In genomic region chr17:4083173-4083572, GRCh38 we compare ENCODE assay signal across 21 cellular contexts.
"Had no signal": no experiment of that assay in that cellular context is flagged by ENCODE, and none has a peak within 500 bp of the region (broad histone marks: within the 10 kb centered on the region; RNA-seq: fewer than 3 reads in every experiment).

No MANE protein-coding gene starts in this region.

- H3K9me3 Mint-ChIP-seq: activated CD4-positive, alpha-beta T cell treated with anti-CD3 and anti-CD28 coated beads, Interleukin-2, amount 10 ng/mL, durations not matched to agents 7 days and 5 days; activated CD8-positive, alpha-beta T cell treated with anti-CD3 and anti-CD28 coated beads for 36 hours; activated naive CD4-positive, alpha-beta T cell treated with anti-CD3 and anti-CD28 coated beads, Interleukin-2, amount 50 U/mL, for 24 hours; activated T-helper 1 cell treated with anti-CD3 and anti-CD28 coated beads, Interleukin-12 subunit alpha, Interleukin-12 subunit beta, Interleukin-2, Interleukin-4 antibody, amounts not matched to agents 30 ng/mL and 10 ng/mL and 1 ng/mL, durations not matched to agents 14 hours and 24 hours and 36 hours; natural killer cell; stimulated activated naive CD8-positive, alpha-beta T cell treated with anti-CD3 and anti-CD28 coated beads, Interleukin-15, amount 100 ng/mL, for 72 hours had no signal

- DNase-seq: activated CD4-positive, alpha-beta T cell treated with anti-CD3 and anti-CD28 coated beads, Interleukin-2, amount 10 ng/mL, durations not matched to agents 7 days and 5 days; activated CD4-positive, CD25-positive, alpha-beta regulatory T cell treated with anti-CD3 and anti-CD28 coated beads, Interleukin-2, amount 50 U/mL, for 72 hours; activated CD8-positive, alpha-beta memory T cell treated with anti-CD3 and anti-CD28 coated beads, Interleukin-2, amount 10 ng/mL, durations not matched to agents 7 days and 5 days; activated CD8-positive, alpha-beta T cell treated with anti-CD3 and anti-CD28 coated beads for 36 hours; activated gamma-delta T cell treated with Interleukin-2 at 50 U/mL for 16 hours; activated T-cell treated with anti-CD3 and anti-CD28 coated beads for 4 hours; anterior cingulate cortex; cortex of kidney; erythroblast; foreskin fibroblast; natural killer cell; stimulated activated CD4-positive, alpha-beta T cell treated with anti-CD3 and anti-CD28 coated beads, Interleukin-12 subunit alpha, Interleukin-12 subunit beta, amount 100 ng/mL, for 4 hours; stimulated activated CD4-positive, alpha-beta T cell treated with anti-CD3 and anti-CD28 coated beads, Interleukin-4, amount 100 ng/mL, for 4 hours; stimulated activated naive CD8-positive, alpha-beta T cell treated with anti-CD3 and anti-CD28 coated beads, Interleukin-15, amount 100 ng/mL, for 72 hours; WERI-Rb-1 had no signal

- H3K27me3 Mint-ChIP-seq: activated CD4-positive, alpha-beta T cell treated with anti-CD3 and anti-CD28 coated beads, Interleukin-2, amount 10 ng/mL, durations not matched to agents 7 days and 5 days; activated CD8-positive, alpha-beta memory T cell treated with anti-CD3 and anti-CD28 coated beads, Interleukin-2, amount 10 ng/mL, durations not matched to agents 7 days and 5 days; activated CD8-positive, alpha-beta T cell treated with anti-CD3 and anti-CD28 coated beads for 36 hours; activated naive CD4-positive, alpha-beta T cell treated with anti-CD3 and anti-CD28 coated beads, Interleukin-2, amount 50 U/mL, for 24 hours; progenitor cell of endocrine pancreas; stimulated activated naive CD8-positive, alpha-beta T cell treated with anti-CD3 and anti-CD28 coated beads, Interleukin-15, amount 100 ng/mL, for 72 hours had no signal

- H3K4me1 Mint-ChIP-seq: activated naive CD4-positive, alpha-beta T cell treated with anti-CD3 and anti-CD28 coated beads, Interleukin-2, amount 50 U/mL, for 24 hours had no signal

- H3K4me3 Mint-ChIP-seq: activated CD4-positive, alpha-beta T cell treated with anti-CD3 and anti-CD28 coated beads, Interleukin-2, amount 10 ng/mL, durations not matched to agents 7 days and 5 days; activated CD8-positive, alpha-beta memory T cell treated with anti-CD3 and anti-CD28 coated beads, Interleukin-2, amount 10 ng/mL, durations not matched to agents 7 days and 5 days; activated CD8-positive, alpha-beta T cell treated with anti-CD3 and anti-CD28 coated beads for 36 hours; activated naive CD4-positive, alpha-beta T cell treated with anti-CD3 and anti-CD28 coated beads, Interleukin-2, amount 50 U/mL, for 24 hours; activated T-helper 1 cell treated with anti-CD3 and anti-CD28 coated beads, Interleukin-12 subunit alpha, Interleukin-12 subunit beta, Interleukin-2, Interleukin-4 antibody, amounts not matched to agents 30 ng/mL and 10 ng/mL and 1 ng/mL, durations not matched to agents 14 hours and 24 hours and 36 hours; natural killer cell; stimulated activated naive CD8-positive, alpha-beta T cell treated with anti-CD3 and anti-CD28 coated beads, Interleukin-15, amount 100 ng/mL, for 72 hours had no signal

- H3K27ac ChIP-seq: body of pancreas, cardiac muscle cell, tibial nerve, WERI-Rb-1 had no signal

- H3K27ac Mint-ChIP-seq: activated CD8-positive, alpha-beta memory T cell treated with anti-CD3 and anti-CD28 coated beads, Interleukin-2, amount 10 ng/mL, durations not matched to agents 7 days and 5 days; activated naive CD4-positive, alpha-beta T cell treated with anti-CD3 and anti-CD28 coated beads, Interleukin-2, amount 50 U/mL, for 24 hours; activated T-helper 1 cell treated with anti-CD3 and anti-CD28 coated beads, Interleukin-12 subunit alpha, Interleukin-12 subunit beta, Interleukin-2, Interleukin-4 antibody, amounts not matched to agents 30 ng/mL and 10 ng/mL and 1 ng/mL, durations not matched to agents 14 hours and 24 hours and 36 hours; natural killer cell; progenitor cell of endocrine pancreas; stimulated activated naive CD8-positive, alpha-beta T cell treated with anti-CD3 and anti-CD28 coated beads, Interleukin-15, amount 100 ng/mL, for 72 hours had no signal

- H3K4me1 ChIP-seq: body of pancreas, tibial nerve had no signal

- H3K27me3 ChIP-seq: body of pancreas, cardiac muscle cell, tibial nerve had no signal

- ATAC-seq: activated CD8-positive, alpha-beta memory T cell treated with anti-CD3 and anti-CD28 coated beads, Interleukin-2, amount 10 ng/mL, durations not matched to agents 7 days and 5 days; activated CD8-positive, alpha-beta T cell treated with anti-CD3 and anti-CD28 coated beads for 36 hours; natural killer cell; stimulated activated naive CD8-positive, alpha-beta T cell treated with anti-CD3 and anti-CD28 coated beads, Interleukin-15, amount 100 ng/mL, for 72 hours had no signal

- H3K4me3 ChIP-seq: body of pancreas, cardiac muscle cell, tibial nerve had no signal

- H3K9me3 ChIP-seq: body of pancreas, tibial nerve had no signal
